ENCODE assay signal across 11 cellular contexts in genomic region chr1:116950497-116951174, GRCh38. TPM values are rescaled to one million over a fixed set of nuclear protein-coding genes. Genes with fewer than 3 reads are reported as not detected.
DNase-seq lines count a peak whose midpoint lies in the region; ATAC-seq, FAIRE-seq and TF ChIP-seq lines count a peak whose summit lies in the region.
"Had no signal": no experiment of that assay in that cellular context is flagged by ENCODE, and none has a peak within 500 bp of the region (broad histone marks: within the 10 kb centered on the region; RNA-seq: fewer than 3 reads in every experiment).

No MANE protein-coding gene starts in this region.

- in situ Hi-C loops in astrocyte of the spinal cord (cut with HindIII; ENCODE audit: low sequenced_read_pairs) = no loop called here

- peak; percentile 26 for DNase-seq in astrocyte of the spinal cord (ENCODE audit: low read depth, low spot score)
- peak; percentile 45 for DNase-seq in Right ventricle myocardium superior
- DNase-seq in neural crest cell (ENCODE audit: low read depth, low spot score) = no peak
- DNase-seq in activated T-cell treated with anti-CD3 and anti-CD28 coated beads for 4 hours = no peak
- DNase-seq in D721Med (ENCODE audit: insufficient read length, low spot score) = no peak
- no peak for DNase-seq in activated CD8-positive, alpha-beta memory T cell treated with anti-CD3 and anti-CD28 coated beads for 24 hours
- DNase-seq: activated CD8-positive, alpha-beta T cell treated with anti-CD3 and anti-CD28 coated beads for 36 hours; NCI-H1092; psoas muscle had no signal

- intact Hi-C loops in Right ventricle myocardium superior (cut with DNase I) = no loop called here

- H3K4me3 ChIP-seq in astrocyte of the spinal cord (ENCODE audit: low read depth, low read length) = no peak overlapping the region
- H3K4me3 ChIP-seq in urinary bladder (ENCODE audit: low read depth, low read length) = no peak overlapping the region
- H3K4me3 ChIP-seq: psoas muscle had no signal

- ATAC-seq in Right ventricle myocardium superior (ENCODE audit: poor library complexity) = peak; percentile 78
- ATAC-seq: activated CD8-positive, alpha-beta T cell treated with anti-CD3 and anti-CD28 coated beads for 36 hours had no signal

- peak overlapping the region; percentile 39 for H3K27ac Mint-ChIP-seq in neural crest cell (ENCODE audit: unreplicated experiment)
- H3K27ac Mint-ChIP-seq: activated CD8-positive, alpha-beta T cell treated with anti-CD3 and anti-CD28 coated beads for 36 hours had no signal

- no peaks in the 10 kb centered on the region for H3K4me1 ChIP-seq in urinary bladder (ENCODE audit: insufficient read depth)
- H3K4me1 ChIP-seq: psoas muscle had no signal

- WGBS in urinary bladder = 21% methylated on average over 11 of the region's 11 CpGs

- peaks cover 8% of the 10 kb centered on the region for H3K36me3 Mint-ChIP-seq in neural crest cell (ENCODE audit: low read depth)

- no peaks in the 10 kb centered on the region for H3K27me3 Mint-ChIP-seq in neural crest cell (ENCODE audit: low read depth)
- H3K27me3 Mint-ChIP-seq: activated CD8-positive, alpha-beta T cell treated with anti-CD3 and anti-CD28 coated beads for 36 hours had no signal

- no peak for FAIRE-seq in D721Med (lab: Jason Lieb, UNC)

- TF ChIP-seq CTCF in astrocyte of the spinal cord (IDR thresholded peaks at IDR 0.05; ENCODE audit: low read depth, low read length) (no peak), neural crest cell (conservative IDR thresholded peaks at IDR 0.05) (no peak), D721Med (IDR thresholded peaks at IDR 0.05; ENCODE audit: insufficient read depth, missing control alignments) (no peak)

- peak overlapping the region; percentile 11 for H3K4me3 Mint-ChIP-seq in neural crest cell
- H3K4me3 Mint-ChIP-seq: activated CD8-positive, alpha-beta T cell treated with anti-CD3 and anti-CD28 coated beads for 36 hours had no signal

- no peaks in the 10 kb centered on the region for H3K36me3 ChIP-seq in urinary bladder (ENCODE audit: insufficient read depth)

- H3K9me3 Mint-ChIP-seq in neural crest cell = no peaks in the 10 kb centered on the region
- H3K9me3 Mint-ChIP-seq: activated CD8-positive, alpha-beta T cell treated with anti-CD3 and anti-CD28 coated beads for 36 hours had no signal

- peaks cover 51% of the 10 kb centered on the region for H3K4me1 Mint-ChIP-seq in neural crest cell

- peak overlapping the region; percentile 16 for H3K27ac ChIP-seq in urinary bladder (ENCODE audit: low read depth)
- H3K27ac ChIP-seq: psoas muscle, RWPE1 had no signal

RNA-seq across cellular contexts. Expression of gene PTGFRN, which starts 40.9 kb away (rescaled TPM):
- total RNA-seq in Right ventricle myocardium superior (81.5 TPM), neural crest cell (35.6 and 42.5 TPM in 2 replicates), urinary bladder (85.9 TPM)
- polyA plus RNA-seq in urinary bladder = 41.5 TPM

RNA-seq across cellular contexts. Expression of gene CD101, which starts 50.9 kb away (rescaled TPM):
- total RNA-seq in Right ventricle myocardium superior (1.0 TPM), neural crest cell (3.7 and 4.3 TPM in 2 replicates), urinary bladder (1.0 TPM)
- 1.3 TPM for polyA plus RNA-seq in urinary bladder

Comparison
In these comparisons a context has a peak if more than half of its experiments do, and no peak if none do; other contexts are left out.
1. DNase-seq: peak in astrocyte of the spinal cord (single experiment) and Right ventricle myocardium superior (single experiment); none in neural crest cell (single experiment), activated T-cell treated with anti-CD3 and anti-CD28 coated beads for 4 hours (single experiment), D721Med (single experiment) and activated CD8-positive, alpha-beta memory T cell treated with anti-CD3 and anti-CD28 coated beads for 24 hours (single experiment).